ENCODE assay signal across 8 cellular contexts in the genomic region with DNA sequence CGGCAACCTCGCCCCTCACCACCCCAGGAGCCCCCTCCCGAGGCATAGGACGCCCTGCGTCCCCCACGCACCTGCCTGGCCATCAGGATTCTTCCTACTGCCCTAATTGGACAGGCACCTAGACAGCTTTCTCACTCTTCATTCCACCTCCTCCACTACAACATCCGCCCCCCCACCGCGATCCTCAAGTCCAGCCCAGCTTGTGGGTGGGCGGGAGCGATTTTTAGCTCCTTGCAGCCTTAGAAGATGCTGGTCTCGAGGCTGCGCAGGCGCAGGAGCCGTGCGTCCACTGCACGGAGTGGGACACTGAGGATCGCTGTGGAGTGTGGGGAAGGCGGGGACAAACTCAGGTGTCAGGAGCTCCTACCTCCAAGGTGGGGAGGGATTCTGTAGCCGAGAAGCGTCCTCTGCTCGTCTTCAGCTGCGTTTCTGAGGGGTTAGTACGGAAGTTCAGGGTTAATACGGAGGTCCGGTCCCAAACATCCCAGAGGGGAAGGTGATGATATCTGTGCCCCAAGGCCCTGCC. TPM values are rescaled to one million over a fixed set of nuclear protein-coding genes. Genes with fewer than 3 reads are reported as not detected.
A peak's percentile ranks its signal among the peaks of the same experiment; 100 is the strongest.
DNase-seq lines count a peak whose midpoint lies in the region; ATAC-seq and TF ChIP-seq lines count a peak whose summit lies in the region.

A gene (minus strand): TSS at position 162 of the 526 bp plus-strand sequence. CDS start 4,600 bp downstream, outside the sequence.

- H3K9me3 Mint-ChIP-seq in activated CD4-positive, alpha-beta memory T cell treated with anti-CD3 and anti-CD28 coated beads for 36 hours = no peaks in the 10 kb centered on the region

- peaks cover 71% of the 10 kb centered on the region for H3K27me3 Mint-ChIP-seq in activated CD4-positive, alpha-beta memory T cell treated with anti-CD3 and anti-CD28 coated beads for 36 hours

- H3K4me3 ChIP-seq in right atrium auricular region (peak within 1 kb of the TSS; percentile 15 to 51), urinary bladder (ENCODE audit: low read depth, low read length) (peak within 1 kb of the TSS; percentile 37)

- TF ChIP-seq CTCF in right atrium auricular region (IDR thresholded peaks at IDR 0.05) = no peak

- CTCF ChIA-PET in activated CD4-positive, alpha-beta memory T cell treated with anti-CD3 and anti-CD28 coated beads for 36 hours (lab: Charles Lee) = interaction anchor here (0.9 to 1.5 kb wide), 4 partner anchors 10 to 72 kb away, joined by 3 to 6 read pairs (median 4); a partner anchor contains a TSS

- POLR2A ChIA-PET in activated CD4-positive, alpha-beta memory T cell treated with anti-CD3 and anti-CD28 coated beads for 36 hours (lab: Charles Lee) = interaction anchor here (1.0 kb wide), 1 partner anchor 39 kb away, joined by 5 read pairs; no protein-coding TSS in a partner anchor

- H3K9me3 ChIP-seq in right atrium auricular region = no peaks in the 10 kb centered on the region

- H3K4me1 ChIP-seq in right atrium auricular region (peaks cover 0 to 39% of the 10 kb centered on the region in 2 donors), urinary bladder (ENCODE audit: insufficient read depth) (no peaks in the 10 kb centered on the region)

- intact Hi-C loops in Right ventricle myocardium inferior (cut with DNase I) = no loop called here
- intact Hi-C loops in activated CD4-positive, alpha-beta memory T cell treated with anti-CD3 and anti-CD28 coated beads for 36 hours (cut with micrococcal nuclease) = no loop called here

- H3K4me1 Mint-ChIP-seq in activated CD4-positive, alpha-beta memory T cell treated with anti-CD3 and anti-CD28 coated beads for 36 hours (ENCODE audit: low read depth) = peaks cover 25% of the 10 kb centered on the region

- no peaks in the 10 kb centered on the region for H3K36me3 Mint-ChIP-seq in activated CD4-positive, alpha-beta memory T cell treated with anti-CD3 and anti-CD28 coated beads for 36 hours

- WGBS in urinary bladder = 5% methylated on average over 26 of the region's 26 CpGs

- ATAC-seq in Right ventricle myocardium inferior (no peak), HG02981 (IDR thresholded peaks at IDR 0.05; ENCODE audit: unreplicated experiment) (no peak), GM21515 (IDR thresholded peaks at IDR 0.05; ENCODE audit: unreplicated experiment) (no peak)

- DNase-seq in right atrium auricular region (ENCODE audit: low spot score) (no peak), Right ventricle myocardium inferior (ENCODE audit: missing footprints) (no peak), islet precursor cell (peak; percentile 66), NAMALWA (ENCODE audit: low spot score) (no peak)
- DNase-seq in activated CD4-positive, alpha-beta memory T cell treated with anti-CD3 and anti-CD28 coated beads for 36 hours = no peak

- H3K27me3 ChIP-seq in right atrium auricular region = peaks cover 41 to 63% of the 10 kb centered on the region in 2 donors

- H3K27ac ChIP-seq in right atrium auricular region = no peak within 1 kb of the TSS
- no peak within 1 kb of the TSS for H3K27ac ChIP-seq in urinary bladder (ENCODE audit: low read depth)

- H3K36me3 ChIP-seq in right atrium auricular region (no peaks in the 10 kb centered on the region), urinary bladder (ENCODE audit: insufficient read depth) (no peaks in the 10 kb centered on the region)

- no peak within 1 kb of the TSS for H3K27ac Mint-ChIP-seq in activated CD4-positive, alpha-beta memory T cell treated with anti-CD3 and anti-CD28 coated beads for 36 hours

- peak within 1 kb of the TSS; percentile 42 for H3K4me3 Mint-ChIP-seq in activated CD4-positive, alpha-beta memory T cell treated with anti-CD3 and anti-CD28 coated beads for 36 hours

RNA-seq across cellular contexts. Expression of the gene that starts here (rescaled TPM):
- total RNA-seq in right atrium auricular region (not detected), Right ventricle myocardium inferior (not detected), urinary bladder (not detected)
- total RNA-seq in activated CD4-positive, alpha-beta memory T cell treated with anti-CD3 and anti-CD28 coated beads for 36 hours = not detected
- 0.65 TPM for polyA plus RNA-seq in urinary bladder
